In genomic region chr6:31396422-31397152, GRCh38 we compare ENCODE assay signal across 8 cellular contexts. TPM values are rescaled to one million over a fixed set of nuclear protein-coding genes. Genes with fewer than 3 reads are reported as not detected.
A peak's percentile ranks its signal among the peaks of the same experiment; 100 is the strongest.
DNase-seq lines count a peak whose midpoint lies in the region; ATAC-seq and TF ChIP-seq lines count a peak whose summit lies in the region.

No MANE protein-coding gene starts in this region.

- H3K4me1 ChIP-seq in CD4-positive, alpha-beta memory T cell (ENCODE audit: insufficient read depth, low read length), result peaks cover 32% of the 10 kb centered on the region

- no peaks in the 10 kb centered on the region for H3K9me3 ChIP-seq in CD4-positive, alpha-beta memory T cell (ENCODE audit: control insufficient read depth in 1 of 2, low read length in 2 of 2)

- peak overlapping the region in 7 of 8 donors; percentile 6 to 82 (median 58) for H3K4me3 Mint-ChIP-seq in CD4-positive, alpha-beta memory T cell
- no peak overlapping the region for H3K4me3 Mint-ChIP-seq in activated CD4-positive, alpha-beta memory T cell treated with anti-CD3 and anti-CD28 coated beads, Interleukin-2, amount 10 ng/mL, durations not matched to agents 7 days and 5 days

- POLR2A ChIA-PET in CD4-positive, alpha-beta memory T cell (lab: Charles Lee; ENCODE audit: partially characterized antibody), result no interaction called here
- POLR2A ChIA-PET in activated CD4-positive, alpha-beta memory T cell treated with anti-CD3 and anti-CD28 coated beads, Interleukin-2, amount 10 ng/mL, durations not matched to agents 7 days and 5 days (lab: Charles Lee), result no interaction called here

- intact Hi-C loops in CD4-positive, alpha-beta memory T cell (cut with micrococcal nuclease), result loop anchor here (1.0 to 5.0 kb wide), 2 partner anchors 45 to 201 kb away; no protein-coding TSS in a partner anchor

- H3K36me3 Mint-ChIP-seq in CD4-positive, alpha-beta memory T cell, result peaks cover 12 to 21% of the 10 kb centered on the region in 2 donors
- no peaks in the 10 kb centered on the region for H3K36me3 Mint-ChIP-seq in activated CD4-positive, alpha-beta memory T cell treated with anti-CD3 and anti-CD28 coated beads, Interleukin-2, amount 10 ng/mL, durations not matched to agents 7 days and 5 days (ENCODE audit: low read depth)

- H3K4me1 Mint-ChIP-seq in CD4-positive, alpha-beta memory T cell, result peaks cover 22 to 46% (median 33%) of the 10 kb centered on the region in 4 donors
- peaks cover 27% of the 10 kb centered on the region for H3K4me1 Mint-ChIP-seq in activated CD4-positive, alpha-beta memory T cell treated with anti-CD3 and anti-CD28 coated beads, Interleukin-2, amount 10 ng/mL, durations not matched to agents 7 days and 5 days

- H3K27me3 Mint-ChIP-seq in CD4-positive, alpha-beta memory T cell, result no peaks in the 10 kb centered on the region
- peaks cover 2% of the 10 kb centered on the region for H3K27me3 Mint-ChIP-seq in activated CD4-positive, alpha-beta memory T cell treated with anti-CD3 and anti-CD28 coated beads, Interleukin-2, amount 10 ng/mL, durations not matched to agents 7 days and 5 days

- H3K27ac Mint-ChIP-seq in CD4-positive, alpha-beta memory T cell, result peak overlapping the region in 5 of 7 donors; percentile 54 to 89 (median 68)
- no peak overlapping the region for H3K27ac Mint-ChIP-seq in activated CD4-positive, alpha-beta memory T cell treated with anti-CD3 and anti-CD28 coated beads, Interleukin-2, amount 10 ng/mL, durations not matched to agents 7 days and 5 days

- CTCF ChIA-PET in CD4-positive, alpha-beta memory T cell (lab: Charles Lee; ENCODE audit: partially characterized antibody), result interaction anchor here (1.3 to 9.0 kb wide), 3 partner anchors 34 to 52 kb away, joined by 3 to 131 read pairs (median 3); no protein-coding TSS in a partner anchor
- CTCF ChIA-PET in activated CD4-positive, alpha-beta memory T cell treated with anti-CD3 and anti-CD28 coated beads, Interleukin-2, amount 10 ng/mL, durations not matched to agents 7 days and 5 days (lab: Charles Lee), result interaction anchor here (1.2 to 4.9 kb wide), 4 partner anchors 43 to 87 kb away, joined by 3 to 46 read pairs (median 7); no protein-coding TSS in a partner anchor

- TF ChIP-seq CTCF in HFF-Myc (IDR thresholded peaks at IDR 0.05; ENCODE audit: low read depth, low read length, missing control alignments), result peak; percentile 83

- peak; percentile 80 to 85 (median 83) for DNase-seq in CD4-positive, alpha-beta memory T cell
- DNase-seq in HFF-Myc (ENCODE audit: extremely low read depth, low read depth) (peak; percentile 59), NCI-H82 treated with DMSO at 0.1 percent for 48 hours (lab: John Stamatoyannopoulos, UW; ENCODE audit: unreplicated experiment) (peak; percentile 47), ecto neural progenitor cell (ENCODE audit: low spot score) (peak; percentile 78), medulla oblongata (ENCODE audit: extremely low spot score) (peak; percentile 89)
- peak; percentile 89 for DNase-seq in activated CD4-positive, alpha-beta memory T cell treated with anti-CD3 and anti-CD28 coated beads, Interleukin-2, amount 10 ng/mL, durations not matched to agents 7 days and 5 days
- peak; percentile 68 to 82 for DNase-seq in stimulated activated CD8-positive, alpha-beta memory T cell treated with anti-CD3 and anti-CD28 coated beads, Interleukin-15, amount 100 ng/mL, for 4 hours (ENCODE audit: low read depth in 2 of 2)

- H3K27ac ChIP-seq in CD4-positive, alpha-beta memory T cell (ENCODE audit: low read depth, low read length), result no peak overlapping the region

- H3K4me3 ChIP-seq in CD4-positive, alpha-beta memory T cell (ENCODE audit: low read length in 2 of 2), result no peak overlapping the region
- no peak overlapping the region for H3K4me3 ChIP-seq in HFF-Myc (replicated peaks; ENCODE audit: low read depth, low read length)

- peaks cover 3% of the 10 kb centered on the region for H3K36me3 ChIP-seq in CD4-positive, alpha-beta memory T cell (ENCODE audit: insufficient read depth, low read length)

- no peaks in the 10 kb centered on the region for H3K9me3 Mint-ChIP-seq in CD4-positive, alpha-beta memory T cell
- H3K9me3 Mint-ChIP-seq in activated CD4-positive, alpha-beta memory T cell treated with anti-CD3 and anti-CD28 coated beads, Interleukin-2, amount 10 ng/mL, durations not matched to agents 7 days and 5 days, result no peaks in the 10 kb centered on the region

- no peaks in the 10 kb centered on the region for H3K27me3 ChIP-seq in CD4-positive, alpha-beta memory T cell (ENCODE audit: insufficient read depth, low read length)

- no peak for ATAC-seq in HG02938 (IDR thresholded peaks at IDR 0.05; ENCODE audit: unreplicated experiment)

RNA-seq across cellular contexts. Expression of gene MICA, which starts 6.8 kb away (rescaled TPM):
- total RNA-seq in CD4-positive, alpha-beta memory T cell, result 10 to 100 TPM; 18.5 to 21.2 TPM
- polyA plus RNA-seq in CD4-positive, alpha-beta memory T cell, result 1 to 10 TPM; 3.5 to 5.4 TPM
- total RNA-seq in activated CD4-positive, alpha-beta memory T cell treated with anti-CD3 and anti-CD28 coated beads, Interleukin-2, amount 10 ng/mL, durations not matched to agents 7 days and 5 days, result 10 to 100 TPM; 12.0 to 12.3 TPM

RNA-seq across cellular contexts. Expression of gene HLA-B, which starts 39.6 kb away (rescaled TPM):
- total RNA-seq in CD4-positive, alpha-beta memory T cell, result 1,000 to 10,000 TPM; 5,565 to 5,762 TPM
- polyA plus RNA-seq in CD4-positive, alpha-beta memory T cell, result 1,000 to 10,000 TPM; 6,650 to 9,105 TPM
- total RNA-seq in activated CD4-positive, alpha-beta memory T cell treated with anti-CD3 and anti-CD28 coated beads, Interleukin-2, amount 10 ng/mL, durations not matched to agents 7 days and 5 days, result 1,000 to 10,000 TPM; 5,151 to 5,157 TPM
